21 cellular contexts compared by ENCODE assay signal in genomic region chr13:49419292-49419691, GRCh38. TPM values are rescaled to one million over a fixed set of nuclear protein-coding genes. Genes with fewer than 3 reads are reported as not detected.
A peak's percentile ranks its signal among the peaks of the same experiment; 100 is the strongest.
DNase-seq lines count a peak whose midpoint lies in the region; ATAC-seq and TF ChIP-seq lines count a peak whose summit lies in the region.
"Had no signal": no experiment of that assay in that cellular context is flagged by ENCODE, and none has a peak within 500 bp of the region (broad histone marks: within the 10 kb centered on the region; RNA-seq: fewer than 3 reads in every experiment).

No MANE protein-coding gene starts in this region.

- H3K36me3 ChIP-seq in MG63 = no peaks in the 10 kb centered on the region
- no peaks in the 10 kb centered on the region for H3K36me3 ChIP-seq in gastrocnemius medialis
- H3K36me3 ChIP-seq: BE2C, cardiac muscle cell had no signal

- H3K4me3 ChIP-seq in MG63 (no peak overlapping the region), cardiac fibroblast (replicated peaks in 1 of 2; ENCODE audit: low read depth in 2 of 2, low read length in 2 of 2) (no peak overlapping the region), gastrocnemius medialis (no peak overlapping the region)
- H3K4me3 ChIP-seq: cardiac muscle cell, lung had no signal

- no peak for TF ChIP-seq POLR2A in gastrocnemius medialis (IDR thresholded peaks at IDR 0.05)

- no peak for ATAC-seq in GM21381 (IDR thresholded peaks at IDR 0.05; ENCODE audit: unreplicated experiment)
- no peak for ATAC-seq in gastrocnemius medialis
- no peak for ATAC-seq in WTC11
- ATAC-seq: right cardiac atrium, SK-N-SH treated with all-trans-retinoic acid at 6 μM for 48 hours had no signal

- no peaks in the 10 kb centered on the region for H3K4me1 ChIP-seq in gastrocnemius medialis
- H3K4me1 ChIP-seq: BE2C had no signal

- intact Hi-C loops in gastrocnemius medialis (cut with DNase I; ENCODE audit: low total_unique reads) = no loop called here

- H3K27me3 Mint-ChIP-seq in WTC11 (ENCODE audit: low read depth) = peaks cover 36% of the 10 kb centered on the region
- H3K27me3 Mint-ChIP-seq: activated B cell treated with CpG ODN at 0.5 μM for 24 hours had no signal

- in situ Hi-C loops in gastrocnemius medialis (cut with MboI; ENCODE audit: low sequenced_read_pairs in 4 of 4) = no loop called here

- no peak overlapping the region for H3K4me3 Mint-ChIP-seq in WTC11
- H3K4me3 Mint-ChIP-seq: activated B cell treated with CpG ODN at 0.5 μM for 24 hours; activated naive CD8-positive, alpha-beta T cell treated with anti-CD3 and anti-CD28 coated beads, Interleukin-2, amount 10 ng/mL, durations not matched to agents 7 days and 5 days had no signal

- CTCF ChIA-PET in WTC11 (lab: Charles Lee) = no interaction called here

- H3K9me3 Mint-ChIP-seq in WTC11 = no peaks in the 10 kb centered on the region
- H3K9me3 Mint-ChIP-seq: activated B cell treated with CpG ODN at 0.5 μM for 24 hours; activated naive CD8-positive, alpha-beta T cell treated with anti-CD3 and anti-CD28 coated beads, Interleukin-2, amount 10 ng/mL, durations not matched to agents 7 days and 5 days had no signal

- peaks cover 4% of the 10 kb centered on the region for H3K4me1 Mint-ChIP-seq in WTC11
- H3K4me1 Mint-ChIP-seq: activated naive CD8-positive, alpha-beta T cell treated with anti-CD3 and anti-CD28 coated beads, Interleukin-2, amount 10 ng/mL, durations not matched to agents 7 days and 5 days had no signal

- DNase-seq in CD1c-positive myeloid dendritic cell (ENCODE audit: extremely low spot score) (peak; percentile 56), MG63 (peak; percentile 3), cardiac fibroblast (ENCODE audit: low read depth in 2 of 2) (peak; percentile 6 to 44), myocyte (ENCODE audit: low read depth) (peak; percentile 53), SKM-1 (lab: John Stamatoyannopoulos, UW; ENCODE audit: unreplicated experiment) (no peak), gastrocnemius medialis (no peak), WTC11 (ENCODE audit: low spot score) (no peak)
- DNase-seq: activated B cell treated with CpG ODN at 0.5 μM for 24 hours; activated CD4-positive, alpha-beta T cell treated with anti-CD3 and anti-CD28 coated beads, Interleukin-2, amount 50 U/mL, for 4 hours; activated CD8-positive, alpha-beta memory T cell treated with anti-CD3 and anti-CD28 coated beads, Interleukin-2, amount 50 U/mL, for 48 hours; activated naive CD8-positive, alpha-beta T cell treated with anti-CD3 and anti-CD28 coated beads, Interleukin-2, amount 10 ng/mL, durations not matched to agents 7 days and 5 days; BE2C; DMS79; GOT3; NCI-H1436 treated with DMSO at 0.1 percent for 48 hours; NCI-H526 treated with DMSO at 0.1 percent for 48 hours; right cardiac atrium had no signal

- TF ChIP-seq CTCF in cardiac fibroblast (IDR thresholded peaks at IDR 0.05; ENCODE audit: low read depth, low read length) (no peak), gastrocnemius medialis (IDR thresholded peaks at IDR 0.05 in 4 of 5, conservative IDR thresholded peaks at IDR 0.05 in 1 of 5) (no peak), WTC11 (IDR thresholded peaks at IDR 0.05) (no peak)

- POLR2A ChIA-PET in WTC11 (lab: Charles Lee) = no interaction called here

- H3K27me3 ChIP-seq in MG63 = no peaks in the 10 kb centered on the region
- H3K27me3 ChIP-seq in gastrocnemius medialis = no peaks in the 10 kb centered on the region
- H3K27me3 ChIP-seq: BE2C, cardiac muscle cell had no signal

- no peaks in the 10 kb centered on the region for H3K9me3 ChIP-seq in MG63
- no peaks in the 10 kb centered on the region for H3K9me3 ChIP-seq in gastrocnemius medialis
- H3K9me3 ChIP-seq: BE2C had no signal

- H3K27ac Mint-ChIP-seq in WTC11 = no peak overlapping the region
- H3K27ac Mint-ChIP-seq: activated B cell treated with CpG ODN at 0.5 μM for 24 hours; activated naive CD8-positive, alpha-beta T cell treated with anti-CD3 and anti-CD28 coated beads, Interleukin-2, amount 10 ng/mL, durations not matched to agents 7 days and 5 days had no signal

- no peaks in the 10 kb centered on the region for H3K36me3 Mint-ChIP-seq in WTC11
- H3K36me3 Mint-ChIP-seq: activated naive CD8-positive, alpha-beta T cell treated with anti-CD3 and anti-CD28 coated beads, Interleukin-2, amount 10 ng/mL, durations not matched to agents 7 days and 5 days had no signal

- no peak overlapping the region for H3K27ac ChIP-seq in gastrocnemius medialis
- H3K27ac ChIP-seq: cardiac muscle cell had no signal

TF ChIP-seq in WTC11, 78 proteins besides CTCF, POLR2A, EP300 and RAD21:
- TF ChIP-seq RORB (CRISPR knock-in tag; IDR thresholded peaks at IDR 0.05) (no peak), E2F1 (CRISPR knock-in tag; IDR thresholded peaks at IDR 0.05) (no peak), MXD4 (CRISPR knock-in tag; IDR thresholded peaks at IDR 0.05; ENCODE audit: borderline replicate concordance) (no peak), STAT6 (CRISPR knock-in tag; conservative IDR thresholded peaks at IDR 0.05; ENCODE audit: low read depth) (no peak), HMGXB4 (CRISPR knock-in tag; IDR thresholded peaks at IDR 0.05) (no peak), NR1H2 (CRISPR knock-in tag; IDR thresholded peaks at IDR 0.05) (no peak), NFATC4 (CRISPR knock-in tag; IDR thresholded peaks at IDR 0.05) (no peak), SMAD3 (CRISPR knock-in tag; IDR thresholded peaks at IDR 0.05; ENCODE audit: borderline replicate concordance) (no peak), JUN (CRISPR knock-in tag; IDR thresholded peaks at IDR 0.05) (no peak), ZNF263 (CRISPR knock-in tag; IDR thresholded peaks at IDR 0.05; ENCODE audit: low read depth) (no peak)

RNA-seq across cellular contexts. Expression of gene CAB39L, which starts 24.6 kb away (rescaled TPM):
- 5.4 and 11.6 TPM in 2 replicates for total RNA-seq in MG63 (2014; rRNA removed; shearing (Covaris generic); ENCODE audit: low replicate concordance)
- 6.9 and 9.4 TPM in 2 replicates for total RNA-seq in myocyte
- 6.7 TPM for polyA plus RNA-seq in myocyte (2012)
- 10 to 100 TPM in 1 of 4 donors, 1 to 10 TPM in 3; 4.7 to 14.4 (median 8.7) TPM for total RNA-seq in gastrocnemius medialis
- total RNA-seq in WTC11 (2021) = 3.3 to 4.6 TPM (median 4.2 TPM) in 3 replicates

RNA-seq across cellular contexts. Expression of gene SETDB2, which starts 24.8 kb away (rescaled TPM):
- 1.6 and 4.9 TPM in 2 replicates for total RNA-seq in MG63 (2014; rRNA removed; shearing (Covaris generic); ENCODE audit: low replicate concordance)
- total RNA-seq in myocyte = 8.6 and 13.0 TPM in 2 replicates
- polyA plus RNA-seq in myocyte (2012) = 2.8 TPM
- 1 to 10 TPM; 1.7 to 6.2 (median 4.6) TPM for total RNA-seq in gastrocnemius medialis
- 5.4 to 5.9 TPM (median 5.9 TPM) in 3 replicates for total RNA-seq in WTC11 (2021)

Comparison
In these comparisons a context has a peak if more than half of its experiments do, and no peak if none do; other contexts are left out.
1. DNase-seq: peak in CD1c-positive myeloid dendritic cell (single experiment), MG63 (single experiment), cardiac fibroblast (2 of 2) and myocyte (single experiment); none in SKM-1 (single experiment), gastrocnemius medialis (0 of 2) and WTC11 (single experiment).